Comparison of ENCODE assay signal across 1 cellular context in the genomic region with DNA sequence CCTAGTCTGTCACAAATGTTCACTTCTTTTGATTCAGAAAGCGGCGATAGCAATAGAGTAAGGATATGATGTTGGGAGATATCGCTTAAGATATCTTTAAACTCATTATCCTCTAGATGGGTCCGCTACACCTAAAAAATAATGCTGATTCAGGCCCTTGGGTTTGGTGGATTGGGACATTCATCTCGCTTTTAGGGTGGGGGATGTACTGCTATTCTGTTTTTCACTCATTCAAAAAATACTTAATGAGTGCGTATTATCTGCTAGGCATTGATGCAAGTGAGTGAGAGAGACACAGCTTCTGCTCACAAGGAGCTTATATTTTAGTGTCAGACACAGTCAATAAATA.
A peak's percentile ranks its signal among the peaks of the same experiment; 100 is the strongest.
TF ChIP-seq lines count a peak whose summit lies in the region.

No MANE protein-coding gene starts in this region.

TF ChIP-seq in IMR-90, 13 proteins besides CTCF, POLR2A, EP300 and RAD21:
- TF ChIP-seq MAFK (IDR thresholded peaks at IDR 0.05; ENCODE audit: low read depth, low read length), result peak; percentile 57
- no peak for TF ChIP-seq FOS (IDR thresholded peaks at IDR 0.05; ENCODE audit: low read depth, low read length)
- TF ChIP-seq, protein P1, sequence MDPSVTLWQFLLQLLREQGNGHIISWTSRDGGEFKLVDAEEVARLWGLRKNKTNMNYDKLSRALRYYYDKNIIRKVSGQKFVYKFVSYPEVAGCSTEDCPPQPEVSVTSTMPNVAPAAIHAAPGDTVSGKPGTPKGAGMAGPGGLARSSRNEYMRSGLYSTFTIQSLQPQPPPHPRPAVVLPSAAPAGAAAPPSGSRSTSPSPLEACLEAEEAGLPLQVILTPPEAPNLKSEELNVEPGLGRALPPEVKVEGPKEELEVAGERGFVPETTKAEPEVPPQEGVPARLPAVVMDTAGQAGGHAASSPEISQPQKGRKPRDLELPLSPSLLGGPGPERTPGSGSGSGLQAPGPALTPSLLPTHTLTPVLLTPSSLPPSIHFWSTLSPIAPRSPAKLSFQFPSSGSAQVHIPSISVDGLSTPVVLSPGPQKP (IDR thresholded peaks at IDR 0.05; ENCODE audit: borderline replicate concordance, low read depth, low read length), result no peak
